Comparison of ENCODE assay signal across 8 cellular contexts in the genomic region with DNA sequence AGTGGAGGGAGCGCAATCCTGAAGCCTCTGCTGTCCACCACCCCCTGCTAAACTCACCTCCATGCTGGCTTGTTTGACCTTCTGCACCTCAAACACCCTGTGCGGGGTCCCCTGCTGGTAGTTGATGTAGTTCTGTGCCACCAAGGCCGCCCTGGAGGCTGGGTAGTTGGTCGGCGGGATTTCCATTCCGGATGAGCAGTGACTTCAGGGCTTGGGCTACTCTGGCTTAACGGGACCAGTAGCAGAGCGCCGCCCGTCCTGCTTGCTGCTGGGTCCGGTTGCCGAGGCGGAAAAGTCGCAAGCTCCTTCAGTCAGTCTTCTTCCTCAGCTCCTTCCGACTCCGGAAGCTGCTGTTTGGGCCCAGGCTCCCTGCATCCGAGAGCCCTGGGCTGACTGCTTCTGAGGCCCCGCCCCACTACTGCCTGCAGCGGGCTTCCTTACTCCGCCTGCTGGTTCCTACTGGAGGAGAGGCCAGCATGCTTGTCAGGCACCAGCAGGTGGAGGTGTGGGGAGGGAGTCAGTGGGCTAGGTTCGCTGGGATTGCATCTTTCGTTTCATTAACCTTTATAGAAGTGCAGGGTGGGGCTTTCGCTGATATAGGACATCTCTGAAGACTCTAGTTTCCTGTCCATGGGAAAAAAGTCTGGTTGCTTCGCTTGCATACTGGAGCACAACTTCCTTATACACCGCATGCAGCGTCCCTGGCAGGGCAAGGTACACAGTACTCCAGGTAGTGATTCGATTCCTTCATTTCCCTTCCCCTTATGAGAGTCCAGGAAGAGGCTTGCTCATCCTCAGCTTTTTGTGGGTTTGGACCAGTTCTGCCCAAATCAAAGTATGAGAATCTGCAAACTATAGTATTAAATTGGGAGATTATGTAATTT. TPM values are rescaled to one million over a fixed set of nuclear protein-coding genes. Genes with fewer than 3 reads are reported as not detected.
A peak's percentile ranks its signal among the peaks of the same experiment; 100 is the strongest.
DNase-seq lines count a peak whose midpoint lies in the region; ATAC-seq and TF ChIP-seq lines count a peak whose summit lies in the region.

A gene with protein sequence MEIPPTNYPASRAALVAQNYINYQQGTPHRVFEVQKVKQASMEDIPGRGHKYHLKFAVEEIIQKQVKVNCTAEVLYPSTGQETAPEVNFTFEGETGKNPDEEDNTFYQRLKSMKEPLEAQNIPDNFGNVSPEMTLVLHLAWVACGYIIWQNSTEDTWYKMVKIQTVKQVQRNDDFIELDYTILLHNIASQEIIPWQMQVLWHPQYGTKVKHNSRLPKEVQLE (minus strand): TSS at position 356 of the 884 bp plus-strand sequence. CDS start 170 bp downstream, at position 186.

- no peaks in the 10 kb centered on the region for H3K27me3 Mint-ChIP-seq in Calu3 (ENCODE audit: unreplicated experiment)

- peak within 1 kb of the TSS; percentile 51 for H3K9ac ChIP-seq in HUES48 (ENCODE audit: low read depth, low read length)

- peak within 1 kb of the TSS; percentile 94 for H3K4me3 Mint-ChIP-seq in Calu3 (ENCODE audit: low read depth, unreplicated experiment)

- no TSS peak for BruUV-seq in Calu3 (replicated peaks; lab: Mats Ljungman, UMichigan)

- H3K27me3 ChIP-seq in HUES48 (ENCODE audit: control insufficient read depth, insufficient read depth, low read length): no peaks in the 10 kb centered on the region

- H3K9me3 Mint-ChIP-seq in Calu3 (ENCODE audit: low read depth, unreplicated experiment): no peaks in the 10 kb centered on the region

- H3K4me1 ChIP-seq in HUES48 (ENCODE audit: control insufficient read depth, insufficient read depth, low read length): peaks cover 8% of the 10 kb centered on the region

- ATAC-seq in GM21390 (IDR thresholded peaks at IDR 0.05; ENCODE audit: unreplicated experiment): peak; percentile 100
- ATAC-seq in left colon: peak; percentile 97

- DNase-seq in Calu3 (peak; percentile 96), dermis blood vessel endothelial cell (peak; percentile 90), left colon (peak; percentile 91 to 95), DMS79 treated with DMSO at 0.1 percent for 48 hours (lab: John Stamatoyannopoulos, UW) (no peak)
- DNase-seq in activated CD4-positive, alpha-beta T cell treated with anti-CD3 and anti-CD28 coated beads, Interleukin-2, amount 50 U/mL, for 24 hours (ENCODE audit: low read depth in 1 of 2, low spot score in 1 of 2): peak; percentile 37 to 67
- DNase-seq in stimulated activated CD4-positive, alpha-beta T cell treated with anti-CD3 and anti-CD28 coated beads, Interleukin-2, amount 100 ng/mL, for 24 hours: peak; percentile 76 to 81

- peaks cover 49% of the 10 kb centered on the region for H3K36me3 Mint-ChIP-seq in Calu3 (ENCODE audit: insufficient read depth, unreplicated experiment)

- intact Hi-C loops in Calu3 (cut with micrococcal nuclease; ENCODE audit: unreplicated experiment) (loop anchor here (1.0 kb wide), 1 partner anchor 117 kb away; no protein-coding TSS in a partner anchor), left colon (cut with DNase I, micrococcal nuclease) (no loop called here)

- H3K9me3 ChIP-seq in HUES48 (ENCODE audit: control insufficient read depth, insufficient read depth, low read length): no peaks in the 10 kb centered on the region

- H3K36me3 ChIP-seq in HUES48 (ENCODE audit: control insufficient read depth, insufficient read depth, low read length): peaks cover 25% of the 10 kb centered on the region

- H3K27ac ChIP-seq in HUES48 (ENCODE audit: low read depth, low read length): peak within 1 kb of the TSS; percentile 88

- peaks cover 35% of the 10 kb centered on the region for H3K4me1 Mint-ChIP-seq in Calu3 (ENCODE audit: low read depth, unreplicated experiment)

- H3K27ac Mint-ChIP-seq in Calu3 (ENCODE audit: unreplicated experiment): peak within 1 kb of the TSS; percentile 87

- peak; percentile 93 for TF ChIP-seq CTCF in Calu3 (IDR thresholded peaks at IDR 0.05; ENCODE audit: unreplicated experiment)

- CTCF ChIA-PET in Calu3 (lab: Charles Lee): interaction anchor here (0.5 to 1.6 kb wide), 8 partner anchors 13 to 130 kb away, joined by 3 to 7 read pairs (median 6); a partner anchor contains a TSS

- peak within 1 kb of the TSS; percentile 69 for H3K4me3 ChIP-seq in HUES48 (ENCODE audit: low read depth, low read length)

RNA-seq across cellular contexts. Expression of the gene that starts here (rescaled TPM):
- 42.8 and 43.4 TPM in 2 replicates for total RNA-seq in Calu3 (2022)
- 82.5 and 93.8 TPM in 2 replicates for total RNA-seq in dermis blood vessel endothelial cell
- 10 to 100 TPM; 49.4 to 63.8 TPM for total RNA-seq in left colon
